9 cellular contexts compared by ENCODE assay signal in the genomic region with DNA sequence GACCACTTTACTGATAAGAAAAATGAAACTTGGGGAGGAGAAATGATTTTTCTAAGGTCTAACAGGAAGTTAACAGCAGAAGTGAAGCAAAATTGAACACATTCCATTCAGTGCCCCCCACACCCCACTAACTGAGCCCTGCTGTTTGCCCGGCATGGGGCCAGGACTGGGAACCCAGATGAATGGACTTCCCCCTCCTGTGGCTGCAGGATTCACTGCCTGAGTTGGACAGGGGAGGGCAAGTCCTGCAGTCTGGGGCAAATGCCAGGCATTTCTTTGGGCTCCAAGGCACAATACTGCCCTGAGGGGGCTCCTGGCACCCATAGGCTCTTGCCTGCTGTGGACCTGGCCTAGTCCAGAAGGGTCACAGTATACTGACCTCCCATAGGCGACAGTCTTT. TPM values are rescaled to one million over a fixed set of nuclear protein-coding genes. Genes with fewer than 3 reads are reported as not detected.
DNase-seq lines count a peak whose midpoint lies in the region; ATAC-seq and TF ChIP-seq lines count a peak whose summit lies in the region.
"Had no signal": no experiment of that assay in that cellular context is flagged by ENCODE, and none has a peak within 500 bp of the region (broad histone marks: within the 10 kb centered on the region; RNA-seq: fewer than 3 reads in every experiment).

No MANE protein-coding gene starts in this region.

- no peak overlapping the region for H3K27ac ChIP-seq in vagina
- H3K27ac ChIP-seq: thoracic aorta had no signal

- peak; percentile 24 for ATAC-seq in GM21825 (IDR thresholded peaks at IDR 0.05; ENCODE audit: unreplicated experiment)
- ATAC-seq in activated naive CD8-positive, alpha-beta T cell treated with anti-CD3 and anti-CD28 coated beads, Interleukin-2, amount 10 ng/mL, durations not matched to agents 7 days and 5 days (ENCODE audit: low read depth), result no peak
- peak; percentile 50 for ATAC-seq in memory B cell (ENCODE audit: low read depth)

- H3K4me3 ChIP-seq in vagina, result no peak overlapping the region
- H3K4me3 ChIP-seq: thoracic aorta had no signal

- no peaks in the 10 kb centered on the region for H3K27me3 Mint-ChIP-seq in activated naive CD8-positive, alpha-beta T cell treated with anti-CD3 and anti-CD28 coated beads, Interleukin-2, amount 10 ng/mL, durations not matched to agents 7 days and 5 days
- no peaks in the 10 kb centered on the region for H3K27me3 Mint-ChIP-seq in memory B cell

- no peaks in the 10 kb centered on the region for H3K36me3 ChIP-seq in vagina
- H3K36me3 ChIP-seq: thoracic aorta had no signal

- no peaks in the 10 kb centered on the region for H3K27me3 ChIP-seq in vagina

- DNase-seq in Daoy (ENCODE audit: low read depth), result peak; percentile 21
- no peak for DNase-seq in activated naive CD8-positive, alpha-beta T cell treated with anti-CD3 and anti-CD28 coated beads, Interleukin-2, amount 10 ng/mL, durations not matched to agents 7 days and 5 days
- DNase-seq in memory B cell (ENCODE audit: low spot score in 2 of 2), result no peak
- no peak for DNase-seq in middle frontal gyrus (ENCODE audit: extremely low spot score, low spot score)
- no peak for DNase-seq in stimulated activated CD4-positive, alpha-beta T cell treated with anti-CD3 and anti-CD28 coated beads, Interleukin-4, amount 100 ng/mL, for 4 hours
- DNase-seq in vagina (ENCODE audit: extremely low spot score in 2 of 2), result no peak
- no peak for DNase-seq in NCI-H345 treated with DMSO at 0.1 percent for 48 hours (lab: John Stamatoyannopoulos, UW; ENCODE audit: unreplicated experiment)

- no peaks in the 10 kb centered on the region for H3K9me3 Mint-ChIP-seq in activated naive CD8-positive, alpha-beta T cell treated with anti-CD3 and anti-CD28 coated beads, Interleukin-2, amount 10 ng/mL, durations not matched to agents 7 days and 5 days
- no peaks in the 10 kb centered on the region for H3K9me3 Mint-ChIP-seq in memory B cell

- peak overlapping the region; percentile 70 for H3K4me3 Mint-ChIP-seq in activated naive CD8-positive, alpha-beta T cell treated with anti-CD3 and anti-CD28 coated beads, Interleukin-2, amount 10 ng/mL, durations not matched to agents 7 days and 5 days
- peak overlapping the region; percentile 60 for H3K4me3 Mint-ChIP-seq in memory B cell

- intact Hi-C loops in vagina (cut with DNase I), result no loop called here

- peaks cover 8% of the 10 kb centered on the region for H3K36me3 Mint-ChIP-seq in activated naive CD8-positive, alpha-beta T cell treated with anti-CD3 and anti-CD28 coated beads, Interleukin-2, amount 10 ng/mL, durations not matched to agents 7 days and 5 days
- no peaks in the 10 kb centered on the region for H3K36me3 Mint-ChIP-seq in memory B cell

- peaks cover 67% of the 10 kb centered on the region for H3K4me1 ChIP-seq in vagina

- no peak for TF ChIP-seq POLR2A in vagina (IDR thresholded peaks at IDR 0.05)

- POLR2A ChIA-PET in activated naive CD8-positive, alpha-beta T cell treated with anti-CD3 and anti-CD28 coated beads, Interleukin-2, amount 10 ng/mL, durations not matched to agents 7 days and 5 days (lab: Charles Lee), result interaction anchor here (1.0 to 2.6 kb wide), 4 partner anchors 20 to 148 kb away, joined by 3 to 9 read pairs (median 6); a partner anchor contains a TSS

- H3K9me3 ChIP-seq in vagina, result no peaks in the 10 kb centered on the region
- H3K9me3 ChIP-seq: thoracic aorta had no signal

- no peak overlapping the region for H3K27ac Mint-ChIP-seq in activated naive CD8-positive, alpha-beta T cell treated with anti-CD3 and anti-CD28 coated beads, Interleukin-2, amount 10 ng/mL, durations not matched to agents 7 days and 5 days
- H3K27ac Mint-ChIP-seq in memory B cell, result no peak overlapping the region

- no peak for TF ChIP-seq CTCF in vagina (IDR thresholded peaks at IDR 0.05)

- peaks cover 53% of the 10 kb centered on the region for H3K4me1 Mint-ChIP-seq in activated naive CD8-positive, alpha-beta T cell treated with anti-CD3 and anti-CD28 coated beads, Interleukin-2, amount 10 ng/mL, durations not matched to agents 7 days and 5 days
- peaks cover 30% of the 10 kb centered on the region for H3K4me1 Mint-ChIP-seq in memory B cell

RNA-seq across cellular contexts. Expression of a gene that starts 28.3 kb away (rescaled TPM):
- 49.9 and 54.2 TPM in 2 replicates for total RNA-seq in Daoy (2014; rRNA removed; shearing (Covaris generic))
- total RNA-seq in activated naive CD8-positive, alpha-beta T cell treated with anti-CD3 and anti-CD28 coated beads, Interleukin-2, amount 10 ng/mL, durations not matched to agents 7 days and 5 days, result 100 to 1,000 TPM; 363 to 409 TPM
- total RNA-seq in vagina, result 130 TPM
